ENCODE assay signal across 22 cellular contexts in the genomic region with DNA sequence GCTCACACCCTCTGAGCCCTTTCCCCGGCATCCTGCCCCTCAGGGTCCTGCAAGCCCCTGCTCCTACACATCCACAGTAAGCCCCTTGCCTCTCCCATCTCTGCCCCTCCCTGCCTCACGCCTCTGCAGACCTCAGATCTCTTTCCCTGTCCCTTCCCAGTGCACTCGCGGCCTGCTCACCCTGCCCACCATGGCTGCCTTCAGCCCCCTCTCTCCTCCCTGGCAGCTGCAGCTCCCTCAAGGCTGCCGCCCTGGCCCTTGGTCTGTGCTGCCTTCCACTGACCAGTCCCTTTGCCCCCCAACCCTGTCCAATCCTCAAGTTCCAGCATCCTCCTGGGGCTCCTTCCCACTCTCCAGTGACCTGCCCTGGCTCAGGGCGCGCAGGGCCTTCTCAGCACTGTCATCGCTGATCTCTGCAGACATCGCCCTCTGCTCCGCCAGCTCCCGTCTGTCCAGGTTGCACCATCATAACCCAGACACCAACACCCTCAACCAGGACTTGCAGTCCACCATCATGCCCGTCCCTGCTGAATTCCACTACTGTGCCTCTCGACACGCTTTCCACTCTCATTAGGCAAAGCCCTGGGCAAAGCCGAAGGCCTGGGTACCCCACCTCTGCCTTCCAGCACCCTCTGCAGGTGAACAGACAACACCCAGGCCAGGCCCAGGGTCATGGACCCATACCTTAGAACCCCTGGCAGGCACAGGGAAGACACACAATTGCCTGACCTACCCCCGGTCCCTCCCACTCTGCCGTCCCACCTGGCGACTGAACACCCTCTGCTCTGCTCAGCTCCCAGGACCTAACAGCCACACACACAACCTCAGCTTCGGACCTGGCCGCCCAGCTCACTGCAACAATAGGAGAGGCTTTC.
"Had no signal": no experiment of that assay in that cellular context is flagged by ENCODE, and none has a peak within 500 bp of the region (broad histone marks: within the 10 kb centered on the region; RNA-seq: fewer than 3 reads in every experiment).

No MANE protein-coding gene starts in this region.

- H3K4me1 Mint-ChIP-seq: activated CD4-positive, alpha-beta T cell treated with anti-CD3 and anti-CD28 coated beads for 36 hours; activated CD8-positive, alpha-beta memory T cell treated with anti-CD3 and anti-CD28 coated beads, Interleukin-2, amount 10 ng/mL, durations not matched to agents 7 days and 5 days; central memory CD8-positive, alpha-beta T cell had no signal

- H3K27me3 Mint-ChIP-seq: activated CD8-positive, alpha-beta memory T cell treated with anti-CD3 and anti-CD28 coated beads, Interleukin-2, amount 10 ng/mL, durations not matched to agents 7 days and 5 days had no signal

- H3K4me3 ChIP-seq: breast epithelium, colonic mucosa, esophagus squamous epithelium, left ventricle myocardium inferior, mucosa of descending colon, right lobe of liver, skin epidermis, thyroid gland, upper lobe of left lung had no signal

- H3K27me3 ChIP-seq: breast epithelium, colonic mucosa, right lobe of liver, thyroid gland, upper lobe of left lung had no signal

- H3K36me3 ChIP-seq: breast epithelium, colonic mucosa, esophagus squamous epithelium, left ventricle myocardium inferior, right lobe of liver, thyroid gland, upper lobe of left lung had no signal

- H3K9me3 ChIP-seq: colonic mucosa, right lobe of liver, thyroid gland had no signal

- H3K4me3 Mint-ChIP-seq: activated CD4-positive, alpha-beta T cell treated with anti-CD3 and anti-CD28 coated beads for 36 hours; activated CD8-positive, alpha-beta memory T cell treated with anti-CD3 and anti-CD28 coated beads, Interleukin-2, amount 10 ng/mL, durations not matched to agents 7 days and 5 days; activated CD8-positive, alpha-beta T cell treated with anti-CD3 and anti-CD28 coated beads, Interleukin-2, amount 10 ng/mL, durations not matched to agents 7 days and 5 days; activated naive CD8-positive, alpha-beta T cell; activated T-cell treated with anti-CD3 and anti-CD28 coated beads, Interleukin-2, amount 50 U/mL, for 72 hours; central memory CD8-positive, alpha-beta T cell; stimulated activated naive CD8-positive, alpha-beta T cell treated with anti-CD3 and anti-CD28 coated beads, Interleukin-15, Interleukin-2, amounts not matched to agents 100 ng/mL and 50 ng/mL, for 24 hours had no signal

- DNase-seq: activated CD4-positive, alpha-beta T cell treated with anti-CD3 and anti-CD28 coated beads for 36 hours; activated CD4-positive, CD25-positive, alpha-beta regulatory T cell; activated CD8-positive, alpha-beta memory T cell treated with anti-CD3 and anti-CD28 coated beads, Interleukin-2, amount 10 ng/mL, durations not matched to agents 7 days and 5 days; activated CD8-positive, alpha-beta T cell treated with anti-CD3 and anti-CD28 coated beads, Interleukin-2, amount 10 ng/mL, durations not matched to agents 7 days and 5 days; activated naive CD4-positive, alpha-beta T cell; activated T-cell treated with anti-CD3 and anti-CD28 coated beads, Interleukin-2, amount 50 U/mL, for 72 hours; colonic mucosa; effector CD8-positive, alpha-beta T cell; esophagus squamous epithelium; left ventricle myocardium inferior; mucosa of descending colon; right lobe of liver; stimulated activated CD4-positive, alpha-beta T cell treated with anti-CD3 and anti-CD28 coated beads, Interleukin-12 subunit alpha, Interleukin-12 subunit beta, amount 100 ng/mL, for 4 hours; stimulated activated CD4-positive, alpha-beta T cell treated with anti-CD3 and anti-CD28 coated beads, Interleukin-4, amount 100 ng/mL, for 1 hour; thyroid gland had no signal

- H3K27ac ChIP-seq: breast epithelium, colonic mucosa, epithelial cell of prostate, esophagus squamous epithelium, left ventricle myocardium inferior, right lobe of liver, skin epidermis, thyroid gland, upper lobe of left lung had no signal

- H3K4me1 ChIP-seq: breast epithelium, colonic mucosa, esophagus squamous epithelium, left ventricle myocardium inferior, right lobe of liver, thyroid gland, upper lobe of left lung had no signal

- ATAC-seq: activated CD4-positive, alpha-beta T cell treated with anti-CD3 and anti-CD28 coated beads for 36 hours; activated CD8-positive, alpha-beta memory T cell treated with anti-CD3 and anti-CD28 coated beads, Interleukin-2, amount 10 ng/mL, durations not matched to agents 7 days and 5 days; activated CD8-positive, alpha-beta T cell treated with anti-CD3 and anti-CD28 coated beads, Interleukin-2, amount 10 ng/mL, durations not matched to agents 7 days and 5 days; activated T-cell treated with anti-CD3 and anti-CD28 coated beads, Interleukin-2, amount 50 U/mL, for 72 hours; mucosa of descending colon; right lobe of liver had no signal

- H3K27ac Mint-ChIP-seq: activated CD4-positive, alpha-beta T cell treated with anti-CD3 and anti-CD28 coated beads for 36 hours; activated CD8-positive, alpha-beta memory T cell treated with anti-CD3 and anti-CD28 coated beads, Interleukin-2, amount 10 ng/mL, durations not matched to agents 7 days and 5 days; activated CD8-positive, alpha-beta T cell treated with anti-CD3 and anti-CD28 coated beads, Interleukin-2, amount 10 ng/mL, durations not matched to agents 7 days and 5 days; activated naive CD8-positive, alpha-beta T cell; activated T-cell treated with anti-CD3 and anti-CD28 coated beads, Interleukin-2, amount 50 U/mL, for 72 hours; stimulated activated naive CD8-positive, alpha-beta T cell treated with anti-CD3 and anti-CD28 coated beads, Interleukin-15, Interleukin-2, amounts not matched to agents 100 ng/mL and 50 ng/mL, for 24 hours had no signal

- H3K36me3 Mint-ChIP-seq: activated naive CD8-positive, alpha-beta T cell had no signal
